8 cellular contexts compared by ENCODE assay signal in the genomic region with DNA sequence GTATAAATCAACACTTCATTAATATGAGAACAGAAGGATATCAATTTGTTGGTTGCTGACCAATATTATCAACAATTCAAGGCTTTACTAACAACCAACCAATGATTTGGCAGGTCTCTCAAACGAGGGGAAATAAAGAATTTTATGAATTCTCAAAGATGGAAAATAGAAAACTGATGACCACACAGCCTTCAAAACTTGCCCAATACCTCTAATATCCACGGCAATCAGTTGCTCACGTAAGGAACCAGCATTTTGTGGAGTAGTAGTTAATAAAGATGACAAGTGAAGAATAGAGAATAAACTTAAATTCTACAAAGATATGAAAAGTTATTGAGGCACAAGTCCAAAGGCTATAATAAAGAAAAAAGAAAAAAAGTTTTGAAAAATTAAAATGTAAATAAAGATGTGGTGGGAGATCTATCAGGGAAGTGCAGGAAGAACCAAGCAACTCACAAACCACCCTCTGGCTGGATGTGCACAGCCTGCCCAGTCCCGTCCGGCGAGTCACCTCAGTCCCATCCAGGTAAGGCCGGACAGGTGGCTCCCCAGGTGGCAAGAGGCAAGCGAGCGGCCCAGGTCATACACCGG. TPM values are rescaled to one million over a fixed set of nuclear protein-coding genes. Genes with fewer than 3 reads are reported as not detected.
A peak's percentile ranks its signal among the peaks of the same experiment; 100 is the strongest.
DNase-seq lines count a peak whose midpoint lies in the region; ATAC-seq, FAIRE-seq and TF ChIP-seq lines count a peak whose summit lies in the region.

No MANE protein-coding gene starts in this region.

- CTCF ChIA-PET in HepG2 (lab: Yijun Ruan, JAX; ENCODE audit: low intra/inter-chr PET ratio, low total read pairs), result no interaction called here

- no peak for FAIRE-seq in HepG2 (lab: Jason Lieb, UNC)

- TF ChIP-seq CTCF in HepG2 (CRISPR knock-in tag; IDR thresholded peaks at IDR 0.05), result no peak
- TF ChIP-seq CTCF in type B pancreatic cell (conservative IDR thresholded peaks at IDR 0.05), result no peak

- in situ Hi-C loops in HepG2 (cut with HindIII; ENCODE audit: extremely low pct_ligation_motif_present, low pct_unique_long_range_greater_than_20kb) (no loop called here), KBM-7 (cut with MboI; ENCODE audit: low pct_unique_long_range_greater_than_20kb, low sequenced_read_pairs) (no loop called here)

- no peak; the same call in 1 of the 3 replicates for ATAC-seq in HepG2

- peak overlapping the region; percentile 79 for H3K4me2 ChIP-seq in HepG2 (ENCODE audit: low read depth, low read length)

- H3K36me3 Mint-ChIP-seq in activated naive CD4-positive, alpha-beta T cell treated with anti-CD3 and anti-CD28 coated beads, Interleukin-2, amount 50 U/mL, for 24 hours, result peaks cover 2% of the 10 kb centered on the region
- H3K36me3 Mint-ChIP-seq in type B pancreatic cell, result peaks cover 3% of the 10 kb centered on the region

- peak overlapping the region; percentile 83 to 90 (median 86) for H3K4me3 ChIP-seq in HepG2 (replicated peaks in 1 of 3; ENCODE audit: insufficient read depth in 1 of 3, low read depth in 2 of 3, low read length in 3 of 3)

- H3K4me1 ChIP-seq in HepG2 (ENCODE audit: insufficient read depth, low read length), result peaks cover 44% of the 10 kb centered on the region

- TF ChIP-seq EP300 in HepG2 (IDR thresholded peaks at IDR 0.05; ENCODE audit: low read depth in 2 of 2, low read length in 2 of 2), result no peak
- TF ChIP-seq EP300 in HepG2 (CRISPR knock-in tag; IDR thresholded peaks at IDR 0.05; ENCODE audit: borderline replicate concordance), result no peak

- H3K9me3 Mint-ChIP-seq in activated naive CD4-positive, alpha-beta T cell treated with anti-CD3 and anti-CD28 coated beads, Interleukin-2, amount 50 U/mL, for 24 hours, result no peaks in the 10 kb centered on the region
- no peaks in the 10 kb centered on the region for H3K9me3 Mint-ChIP-seq in type B pancreatic cell

- H4K20me1 ChIP-seq in HepG2 (ENCODE audit: insufficient read depth, low read length), result no peaks in the 10 kb centered on the region

- H3K27ac ChIP-seq in angular gyrus (ENCODE audit: low read depth, low read length) (peak overlapping the region; percentile 73), HepG2 (ENCODE audit: extremely low read length, insufficient read depth, low read length) (peak overlapping the region; percentile 88)

- TF ChIP-seq POLR2A in HepG2 (IDR thresholded peaks at IDR 0.05; ENCODE audit: insufficient read depth in 1 of 2, low read depth in 2 of 2, low read length in 2 of 2), result no peak

- H3K9ac ChIP-seq in HepG2 (ENCODE audit: insufficient read depth, low read depth, low read length), result peak overlapping the region; percentile 83

- peaks cover 15% of the 10 kb centered on the region for H3K4me1 Mint-ChIP-seq in activated naive CD4-positive, alpha-beta T cell treated with anti-CD3 and anti-CD28 coated beads, Interleukin-2, amount 50 U/mL, for 24 hours
- H3K4me1 Mint-ChIP-seq in type B pancreatic cell (ENCODE audit: unreplicated experiment), result peaks cover 14% of the 10 kb centered on the region

- intact Hi-C loops in HepG2 (cut with micrococcal nuclease; ENCODE audit: unreplicated experiment), result no loop called here

- no peaks in the 10 kb centered on the region for H3K36me3 ChIP-seq in HepG2 (replicated peaks in 1 of 2; ENCODE audit: control insufficient read depth in 1 of 2, insufficient read depth in 2 of 2, low read length in 2 of 2)

- H2AFZ ChIP-seq in HepG2 (ENCODE audit: low read length), result no peak overlapping the region

- no peak for DNase-seq in activated naive CD4-positive, alpha-beta T cell (lab: John Stamatoyannopoulos, UW)
- DNase-seq in HepG2 (ENCODE audit: low spot score) (no peak), type B pancreatic cell (ENCODE audit: extremely low spot score, unreplicated experiment) (no peak), T-helper 9 cell (no peak), globus pallidus (ENCODE audit: low spot score) (no peak), KBM-7 (no peak)

- peak overlapping the region; percentile 93 for H3K4me3 Mint-ChIP-seq in activated naive CD4-positive, alpha-beta T cell treated with anti-CD3 and anti-CD28 coated beads, Interleukin-2, amount 50 U/mL, for 24 hours
- peak overlapping the region; percentile 94 for H3K4me3 Mint-ChIP-seq in type B pancreatic cell

- H3K27ac Mint-ChIP-seq in activated naive CD4-positive, alpha-beta T cell treated with anti-CD3 and anti-CD28 coated beads, Interleukin-2, amount 50 U/mL, for 24 hours, result peak overlapping the region; percentile 41
- peak overlapping the region; percentile 80 for H3K27ac Mint-ChIP-seq in type B pancreatic cell

- 23% methylated on average over 5 of the region's 10 CpGs for WGBS in HepG2 (ENCODE audit: low lambda C conversion rate)

- H3K27me3 Mint-ChIP-seq in activated naive CD4-positive, alpha-beta T cell treated with anti-CD3 and anti-CD28 coated beads, Interleukin-2, amount 50 U/mL, for 24 hours, result no peaks in the 10 kb centered on the region
- H3K27me3 Mint-ChIP-seq in type B pancreatic cell, result no peaks in the 10 kb centered on the region

- POLR2A ChIA-PET in HepG2 (lab: Yijun Ruan, JAX), result no interaction called here

- no peaks in the 10 kb centered on the region for H3K27me3 ChIP-seq in HepG2 (ENCODE audit: control insufficient read depth in 1 of 2, insufficient read depth in 2 of 2, low read length in 2 of 2)

- H3K79me2 ChIP-seq in HepG2 (ENCODE audit: insufficient read depth, low read length), result no peaks in the 10 kb centered on the region

- no TSS peak for BruUV-seq in HepG2 (replicated peaks; lab: Mats Ljungman, UMichigan)

- TF ChIP-seq RAD21 in HepG2 (CRISPR knock-in tag; IDR thresholded peaks at IDR 0.05), result no peak

- H3K9me3 ChIP-seq in HepG2 (ENCODE audit: low read length), result no peaks in the 10 kb centered on the region

TF ChIP-seq in HepG2, 621 proteins besides CTCF, POLR2A, EP300 and RAD21 (continues in another document):
- TF ChIP-seq NBN (conservative IDR thresholded peaks at IDR 0.05), result no peak
- 0 out of 2 replicates have a peak, but pooled peaks have one; percentile 10 for TF ChIP-seq ISX (CRISPR knock-in tag; conservative IDR thresholded peaks at IDR 0.05)
- TF ChIP-seq SIX4 (CRISPR knock-in tag; IDR thresholded peaks at IDR 0.05), result 0 out of 2 replicates have a peak, but pooled peaks have one; percentile 8

RNA-seq across cellular contexts. Expression of a gene that starts 0.8 kb away (rescaled TPM):
- total RNA-seq in HepG2 (2016; rRNA removed; fragmentation: Illumina TruSeq; extraction: Trizol), result 11.0 and 12.9 TPM in 2 replicates
- 3.3 and 3.7 TPM in 2 replicates for total RNA-seq in HepG2 (2016; cell fraction: cytosol; rRNA removed; fragmentation: Illumina TruSeq; extraction: Trizol; ENCODE audit: low read depth)
- total RNA-seq in HepG2 (2016; cell fraction: insoluble cytoplasmic fraction; rRNA removed; fragmentation: Illumina TruSeq; extraction: Trizol), result 9.1 and 13.1 TPM in 2 replicates
- 2.8 and 4.4 TPM in 2 replicates for total RNA-seq in HepG2 (2016; cell fraction: membrane; rRNA removed; fragmentation: Illumina TruSeq; extraction: Trizol)
- total RNA-seq in HepG2 (2016; cell fraction: nucleus; rRNA removed; fragmentation: Illumina TruSeq; extraction: Trizol), result 17.6 and 20.5 TPM in 2 replicates
- 7.1 and 7.9 TPM in 2 replicates for polyA plus RNA-seq in HepG2 (2011; rRNA removed)
- polyA plus RNA-seq in HepG2 (2011; cell fraction: cytosol; rRNA removed), result 1.4 and 1.9 TPM in 2 replicates
- 12.3 and 18.5 TPM in 2 replicates for polyA plus RNA-seq in HepG2 (2011; cell fraction: nucleus; rRNA removed)
- polyA plus RNA-seq in HepG2 (2012), result 4.1 and 5.6 TPM in 2 replicates
- polyA plus RNA-seq in HepG2 (2016; cell fraction: cytosol; fragmentation: Illumina TruSeq; extraction: Trizol; ENCODE audit: low read depth), result 1.2 and 2.0 TPM in 2 replicates
- 4.5 and 5.9 TPM in 2 replicates for polyA plus RNA-seq in HepG2 (2016; cell fraction: insoluble cytoplasmic fraction; fragmentation: Illumina TruSeq; extraction: Trizol; ENCODE audit: low read depth)
- 0.74 and 2.3 TPM in 2 replicates for polyA plus RNA-seq in HepG2 (2016; cell fraction: membrane; fragmentation: Illumina TruSeq; extraction: Trizol; ENCODE audit: low read depth)
- polyA plus RNA-seq in HepG2 (2016; cell fraction: nucleus; fragmentation: Illumina TruSeq; extraction: Trizol; ENCODE audit: insufficient read depth, low read depth), result 24.4 and 24.6 TPM in 2 replicates
- 2.5 and 6.1 TPM in 2 replicates for polyA minus RNA-seq in HepG2 (2011; rRNA and poly(A)+ RNA removed; ENCODE audit: low replicate concordance)
- polyA minus RNA-seq in HepG2 (2011; cell fraction: cytosol; rRNA and poly(A)+ RNA removed), result 1.6 and 4.3 TPM in 2 replicates
- 19.1 and 23.4 TPM in 2 replicates for polyA minus RNA-seq in HepG2 (2011; cell fraction: nucleus; rRNA and poly(A)+ RNA removed)
- total RNA-seq in type B pancreatic cell (ENCODE audit: low replicate concordance), result 16.9 and 18.0 TPM in 2 replicates
